ENCODE assay signal across 10 cellular contexts in genomic region chr10:77971804-77972144, GRCh38. TPM values are rescaled to one million over a fixed set of nuclear protein-coding genes. Genes with fewer than 3 reads are reported as not detected.
DNase-seq lines count a peak whose midpoint lies in the region; ATAC-seq and TF ChIP-seq lines count a peak whose summit lies in the region.
"Had no signal": no experiment of that assay in that cellular context is flagged by ENCODE, and none has a peak within 500 bp of the region (broad histone marks: within the 10 kb centered on the region; RNA-seq: fewer than 3 reads in every experiment).

No MANE protein-coding gene starts in this region.

- no peak for TF ChIP-seq EP300 in sigmoid colon (IDR thresholded peaks at IDR 0.05)

- intact Hi-C loops in left ventricle myocardium inferior (cut with micrococcal nuclease) (no loop called here), sigmoid colon (cut with DNase I) (loop anchor here (10.0 kb wide), 1 partner anchor 97 kb away; no protein-coding TSS in a partner anchor), Calu3 (cut with micrococcal nuclease; ENCODE audit: unreplicated experiment) (loop anchor here (5.0 to 10.0 kb wide), 2 partner anchors 44 to 257 kb away; partner anchors contain the start of gene DLG5)

- no peak for TF ChIP-seq POLR2A in sigmoid colon (IDR thresholded peaks at IDR 0.05)

- no TSS peak for BruUV-seq in Calu3 (replicated peaks; lab: Mats Ljungman, UMichigan)

- H3K9me3 ChIP-seq in left ventricle myocardium inferior (replicated peaks) (no peaks in the 10 kb centered on the region), sigmoid colon (no peaks in the 10 kb centered on the region)

- H3K27me3 Mint-ChIP-seq in WTC11 (ENCODE audit: low read depth): no peaks in the 10 kb centered on the region
- H3K27me3 Mint-ChIP-seq in Calu3 (ENCODE audit: unreplicated experiment): no peaks in the 10 kb centered on the region

- H3K36me3 Mint-ChIP-seq in WTC11: no peaks in the 10 kb centered on the region
- peaks cover 10% of the 10 kb centered on the region for H3K36me3 Mint-ChIP-seq in Calu3 (ENCODE audit: insufficient read depth, unreplicated experiment)

- peaks cover 20% of the 10 kb centered on the region for H3K4me1 Mint-ChIP-seq in WTC11
- H3K4me1 Mint-ChIP-seq in Calu3 (ENCODE audit: low read depth, unreplicated experiment): no peaks in the 10 kb centered on the region

- H3K4me3 Mint-ChIP-seq in WTC11: no peak overlapping the region
- no peak overlapping the region for H3K4me3 Mint-ChIP-seq in Calu3 (ENCODE audit: low read depth, unreplicated experiment)

- ATAC-seq in WTC11 (no peak), GM21723 (IDR thresholded peaks at IDR 0.05; ENCODE audit: unreplicated experiment) (no peak), HG03520 (IDR thresholded peaks at IDR 0.05; ENCODE audit: unreplicated experiment) (no peak)

- no peaks in the 10 kb centered on the region for H3K27me3 ChIP-seq in left ventricle myocardium inferior (ENCODE audit: low read depth)
- no peaks in the 10 kb centered on the region for H3K27me3 ChIP-seq in sigmoid colon

- DNase-seq in WTC11 (ENCODE audit: low spot score) (no peak), left ventricle myocardium inferior (no peak), sigmoid colon (no peak), Calu3 (no peak), NCI-H1092 treated with DMSO at 0.1 percent for 48 hours (lab: John Stamatoyannopoulos, UW) (no peak)
- DNase-seq: COR-L47, NCI-H1417 treated with DMSO at 0.1 percent for 48 hours had no signal

- H3K4me1 ChIP-seq in left ventricle myocardium inferior: peaks cover 17% of the 10 kb centered on the region
- peaks cover 0 to 62% (median 57%) of the 10 kb centered on the region in 4 donors for H3K4me1 ChIP-seq in sigmoid colon

- no peak for TF ChIP-seq CTCF in C4-2B (conservative IDR thresholded peaks at IDR 0.05)
- TF ChIP-seq CTCF in WTC11 (IDR thresholded peaks at IDR 0.05): no peak
- no peak for TF ChIP-seq CTCF in left ventricle myocardium inferior (IDR thresholded peaks at IDR 0.05; ENCODE audit: borderline replicate concordance)
- no peak for TF ChIP-seq CTCF in sigmoid colon (IDR thresholded peaks at IDR 0.05)
- TF ChIP-seq CTCF in Calu3 (IDR thresholded peaks at IDR 0.05; ENCODE audit: unreplicated experiment): no peak

- 93% methylated on average over 3 of the region's 3 CpGs for WGBS in sigmoid colon, 2 donors

- H3K36me3 ChIP-seq in left ventricle myocardium inferior (peaks cover 13% of the 10 kb centered on the region), sigmoid colon (peaks cover 0 to 3% (median under 1%) of the 10 kb centered on the region in 4 donors)

- H3K27ac ChIP-seq in C4-2B (peak overlapping the region; percentile 5; the same call in 1 of the 2 replicates), left ventricle myocardium inferior (replicated peaks) (peak overlapping the region; percentile 73), sigmoid colon (peak overlapping the region; percentile 79 to 93 (median 90))

- POLR2A ChIA-PET in WTC11 (lab: Charles Lee): no interaction called here

- H3K9me3 Mint-ChIP-seq in WTC11 (no peaks in the 10 kb centered on the region), Calu3 (ENCODE audit: low read depth, unreplicated experiment) (no peaks in the 10 kb centered on the region)

- CTCF ChIA-PET in WTC11 (lab: Charles Lee): interaction anchor here (1.4 kb wide), 1 partner anchor 82 kb away, joined by 5 read pairs; no protein-coding TSS in a partner anchor
- CTCF ChIA-PET in Calu3 (lab: Charles Lee): interaction anchor here (0.8 kb wide), 1 partner anchor 37 kb away, joined by 4 read pairs; no protein-coding TSS in a partner anchor

- H3K27ac Mint-ChIP-seq in WTC11 (peak overlapping the region; percentile 49; the same call in 1 of the 2 replicates), Calu3 (ENCODE audit: unreplicated experiment) (no peak overlapping the region)

- no peak overlapping the region for H3K4me3 ChIP-seq in left ventricle myocardium inferior
- H3K4me3 ChIP-seq in sigmoid colon: no peak overlapping the region

TF ChIP-seq in WTC11, 78 proteins besides CTCF, POLR2A, EP300 and RAD21:
- TF ChIP-seq FOXJ3 (CRISPR knock-in tag; IDR thresholded peaks at IDR 0.05; ENCODE audit: borderline replicate concordance) (no peak), ZNF121 (CRISPR knock-in tag; IDR thresholded peaks at IDR 0.05) (peak; percentile 88)

RNA-seq across cellular contexts. Expression of gene DLG5, which starts 45.2 kb away (rescaled TPM):
- total RNA-seq in WTC11 (2021) (58.1 to 65.5 TPM (median 59.1 TPM) in 3 replicates), left ventricle myocardium inferior (8.9 TPM), sigmoid colon (10 to 100 TPM; 41.0 to 78.1 (median 49.4) TPM), Calu3 (2022) (46.0 and 51.0 TPM in 2 replicates)
- 10 to 100 TPM in 1 of 3 donors, 1 to 10 TPM in 2; 6.0 to 20.3 (median 7.2) TPM for polyA plus RNA-seq in sigmoid colon

RNA-seq across cellular contexts. Expression of gene POLR3A, which starts 57.5 kb away (rescaled TPM):
- 27.5 to 32.2 TPM (median 27.9 TPM) in 3 replicates for total RNA-seq in WTC11 (2021)
- 8.2 TPM for total RNA-seq in left ventricle myocardium inferior
- total RNA-seq in sigmoid colon: 10 to 100 TPM in 2 of 4 donors, 1 to 10 TPM in 2; 9.6 to 13.0 (median 11.0) TPM
- polyA plus RNA-seq in sigmoid colon: 1 to 10 TPM; 1.6 to 7.7 (median 2.4) TPM
- total RNA-seq in Calu3 (2022): 26.6 and 30.0 TPM in 2 replicates

Comparison
In these comparisons a context has a peak if more than half of its experiments do, and no peak if none do; other contexts are left out.
1. H3K27ac ChIP-seq: peak in every context shown above with its lines; median percentile 90 in sigmoid colon; 73 in left ventricle myocardium inferior; 5 in C4-2B.